22 cellular contexts compared by ENCODE assay signal in the genomic region with DNA sequence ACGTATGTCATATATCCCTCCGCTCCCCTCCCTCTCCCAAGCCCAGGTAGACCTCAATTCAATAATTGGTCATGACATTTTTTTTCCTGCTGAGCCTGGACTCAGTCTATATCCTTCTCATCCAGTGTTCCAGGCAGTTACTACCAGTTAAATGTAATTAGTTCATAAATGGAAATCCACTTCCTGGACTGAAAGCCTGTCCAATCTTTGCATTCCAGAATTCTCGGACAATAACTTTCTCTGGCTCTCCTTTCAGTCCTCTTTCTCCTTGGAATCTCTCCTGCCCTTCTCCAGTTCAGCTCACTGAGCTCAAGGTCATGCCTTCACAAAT. TPM values are rescaled to one million over a fixed set of nuclear protein-coding genes. Genes with fewer than 3 reads are reported as not detected.
"Had no signal": no experiment of that assay in that cellular context is flagged by ENCODE, and none has a peak within 500 bp of the region (broad histone marks: within the 10 kb centered on the region; RNA-seq: fewer than 3 reads in every experiment).

No MANE protein-coding gene starts in this region.

- DNase-seq: activated B cell treated with CpG ODN at 0.5 μM for 24 hours; activated CD4-positive, alpha-beta memory T cell treated with anti-CD3 and anti-CD28 coated beads for 36 hours; activated CD4-positive, alpha-beta T cell treated with anti-CD3 and anti-CD28 coated beads for 4 hours; activated naive CD4-positive, alpha-beta T cell treated with Interleukin-2 at 50 U/mL for 16 hours; activated naive CD8-positive, alpha-beta T cell treated with anti-CD3 and anti-CD28 coated beads, Interleukin-2, amount 10 ng/mL, durations not matched to agents 7 days and 5 days; activated T-cell treated with anti-CD3 and anti-CD28 coated beads for 4 hours; central memory CD4-positive, alpha-beta T cell; colonic mucosa; endodermal cell; head of caudate nucleus; kidney; nephron progenitor cell; stimulated activated CD4-positive, alpha-beta T cell treated with anti-CD3 and anti-CD28 coated beads, Interleukin-2, amount 100 ng/mL, for 24 hours; stimulated activated naive CD4-positive, alpha-beta T cell treated with Interleukin-2 at 50 U/mL for 16 hours; thyroid gland had no signal

- H3K36me3 ChIP-seq: colonic mucosa, thyroid gland had no signal

- H3K4me3 ChIP-seq: body of pancreas, colonic mucosa, thyroid gland had no signal

- FAIRE-seq: frontal cortex, kidney, TTC549, urothelium cell line had no signal

- ATAC-seq: body of pancreas had no signal

- H3K4me1 ChIP-seq: colonic mucosa had no signal

- H3K27ac ChIP-seq: body of pancreas, colonic mucosa, epithelial cell of prostate, thyroid gland had no signal

- H3K27me3 ChIP-seq: body of pancreas, colonic mucosa, thyroid gland had no signal

- H3K9me3 ChIP-seq: body of pancreas, colonic mucosa, thyroid gland had no signal

RNA-seq across cellular contexts. Expression of a gene that starts 34.7 kb away (rescaled TPM):
- total RNA-seq: activated B cell treated with CpG ODN at 0.5 μM for 24 hours; activated CD4-positive, alpha-beta memory T cell treated with anti-CD3 and anti-CD28 coated beads for 36 hours; activated naive CD8-positive, alpha-beta T cell treated with anti-CD3 and anti-CD28 coated beads, Interleukin-2, amount 10 ng/mL, durations not matched to agents 7 days and 5 days; body of pancreas; lower leg skin; subcutaneous adipose tissue had no signal
